ENCODE assay signal across 11 cellular contexts in genomic region chr9:77647267-77647658, GRCh38. TPM values are rescaled to one million over a fixed set of nuclear protein-coding genes. Genes with fewer than 3 reads are reported as not detected.
DNase-seq lines count a peak whose midpoint lies in the region; ATAC-seq, FAIRE-seq and TF ChIP-seq lines count a peak whose summit lies in the region.
"Had no signal": no experiment of that assay in that cellular context is flagged by ENCODE, and none has a peak within 500 bp of the region (broad histone marks: within the 10 kb centered on the region; RNA-seq: fewer than 3 reads in every experiment).

No MANE protein-coding gene starts in this region.

- BruUV-seq in mammary epithelial cell (replicated peaks; lab: Mats Ljungman, UMichigan) = no TSS peak

- no peaks in the 10 kb centered on the region for H3K79me2 ChIP-seq in mammary epithelial cell (ENCODE audit: insufficient read depth, low read length)

- H3K36me3 ChIP-seq in mammary epithelial cell (ENCODE audit: insufficient read depth, low read length) (no peaks in the 10 kb centered on the region), right lobe of liver (no peaks in the 10 kb centered on the region), suprapubic skin (no peaks in the 10 kb centered on the region)

- H3K4me2 ChIP-seq in mammary epithelial cell (ENCODE audit: insufficient read depth, low read depth, low read length) = peak overlapping the region; percentile 79
- H3K4me2 ChIP-seq: KMS-11 had no signal

- no peak for TF ChIP-seq POLR2A in right lobe of liver (IDR thresholded peaks at IDR 0.05)
- TF ChIP-seq POLR2A in suprapubic skin (IDR thresholded peaks at IDR 0.05) = no peak

- H3K4me3 ChIP-seq in mammary epithelial cell (replicated peaks in 1 of 3; ENCODE audit: insufficient read depth in 1 of 3, low read depth in 2 of 3, low read length in 3 of 3) (no peak overlapping the region), right lobe of liver (peak overlapping the region; percentile 51 to 61 (median 51)), suprapubic skin (peak overlapping the region; percentile 60)

- H2AFZ ChIP-seq in mammary epithelial cell (ENCODE audit: low read depth, low read length) = peak overlapping the region; percentile 76

- in situ Hi-C loops in mammary epithelial cell (cut with MboI; ENCODE audit: low sequenced_read_pairs in 2 of 2) = no loop called here

- peak overlapping the region; percentile 70 for H3K4me3 Mint-ChIP-seq in activated T-cell treated with anti-CD3 and anti-CD28 coated beads, Interleukin-2, amount 50 U/mL, for 24 hours

- no peak for ATAC-seq in right lobe of liver

- H3K4me1 Mint-ChIP-seq in activated T-cell treated with anti-CD3 and anti-CD28 coated beads, Interleukin-2, amount 50 U/mL, for 24 hours (ENCODE audit: low read depth) = peaks cover 16% of the 10 kb centered on the region

- no peaks in the 10 kb centered on the region for H3K9me3 Mint-ChIP-seq in activated T-cell treated with anti-CD3 and anti-CD28 coated beads, Interleukin-2, amount 50 U/mL, for 24 hours

- no peak for DNase-seq in activated T-cell treated with anti-CD3 and anti-CD28 coated beads, Interleukin-2, amount 50 U/mL, for 24 hours
- DNase-seq in activated T-cell treated with anti-CD3 and anti-CD28 coated beads, Interleukin-2, amount 50 U/mL, for 48 hours = no peak
- no peak for DNase-seq in mammary epithelial cell
- DNase-seq in right lobe of liver = no peak
- no peak for DNase-seq in suprapubic skin (ENCODE audit: low spot score in 2 of 2)
- DNase-seq in urothelium cell line (ENCODE audit: low spot score) = no peak
- DNase-seq in NCI-H524 treated with DMSO at 0.1 percent for 48 hours (lab: John Stamatoyannopoulos, UW) = no peak
- DNase-seq in NCI-H1930 (lab: John Stamatoyannopoulos, UW) = no peak
- DNase-seq: T1000 had no signal

- H3K9ac ChIP-seq in mammary epithelial cell (ENCODE audit: insufficient read depth, low read length) = no peak overlapping the region
- H3K9ac ChIP-seq: KMS-11 had no signal

- H3K4me1 ChIP-seq in mammary epithelial cell (ENCODE audit: insufficient read depth, low read length) (peaks cover 14% of the 10 kb centered on the region), right lobe of liver (peaks cover 0 to 13% (median 2%) of the 10 kb centered on the region in 4 donors), suprapubic skin (peaks cover 20% of the 10 kb centered on the region)

- CTCF ChIA-PET in mammary epithelial cell (lab: Charles Lee; ENCODE audit: low non-redundant PET) = no interaction called here

- H3K27ac ChIP-seq in mammary epithelial cell (ENCODE audit: insufficient read depth, low read depth, low read length) (no peak overlapping the region), right lobe of liver (peak overlapping the region; percentile 41 to 55 (median 43)), suprapubic skin (no peak overlapping the region)
- H3K27ac ChIP-seq: KMS-11 had no signal

- no peaks in the 10 kb centered on the region for H3K9me3 ChIP-seq in mammary epithelial cell (replicated peaks; ENCODE audit: insufficient read depth, low read length)
- no peaks in the 10 kb centered on the region for H3K9me3 ChIP-seq in right lobe of liver
- H3K9me3 ChIP-seq in suprapubic skin = no peaks in the 10 kb centered on the region

- TF ChIP-seq EP300 in suprapubic skin (IDR thresholded peaks at IDR 0.05) = no peak

- H3K27me3 ChIP-seq in mammary epithelial cell (ENCODE audit: insufficient read depth, low read length) (peaks cover 23% of the 10 kb centered on the region), right lobe of liver (no peaks in the 10 kb centered on the region), suprapubic skin (peaks cover 23% of the 10 kb centered on the region)

- H3K27ac Mint-ChIP-seq in activated T-cell treated with anti-CD3 and anti-CD28 coated beads, Interleukin-2, amount 50 U/mL, for 24 hours = no peak overlapping the region

- H3K36me3 Mint-ChIP-seq in activated T-cell treated with anti-CD3 and anti-CD28 coated beads, Interleukin-2, amount 50 U/mL, for 24 hours (ENCODE audit: low read depth) = no peaks in the 10 kb centered on the region

- TF ChIP-seq CTCF in mammary epithelial cell (conservative IDR thresholded peaks at IDR 0.05 in 1 of 2, IDR thresholded peaks at IDR 0.05 in 1 of 2; ENCODE audit: extremely low read depth in 1 of 2, insufficient read depth in 1 of 2, low read depth in 1 of 2, low read length in 2 of 2) = no peak
- TF ChIP-seq CTCF in right lobe of liver (IDR thresholded peaks at IDR 0.05) = no peak
- no peak for TF ChIP-seq CTCF in suprapubic skin (IDR thresholded peaks at IDR 0.05)

- H3K27me3 Mint-ChIP-seq in activated T-cell treated with anti-CD3 and anti-CD28 coated beads, Interleukin-2, amount 50 U/mL, for 24 hours = peaks cover 60% of the 10 kb centered on the region

- WGBS in mammary epithelial cell (ENCODE audit: low coverage, missing lambda C conversion rate) = 90% methylated on average over 4 of the region's 23 CpGs
- 60% methylated on average over 2 of the region's 23 CpGs for WGBS in right lobe of liver (ENCODE audit: insufficient coverage, low coverage, low lambda C conversion rate, missing lambda C conversion rate)
- WGBS in suprapubic skin = 98% methylated on average over 9 of the region's 23 CpGs

- H4K20me1 ChIP-seq in mammary epithelial cell (ENCODE audit: insufficient read depth, low read length) = no peaks in the 10 kb centered on the region

- dilution Hi-C loops in mammary epithelial cell (cut with HindIII; ENCODE audit: low sequenced_read_pairs) = no loop called here

- no peak for FAIRE-seq in urothelium cell line (lab: Jason Lieb, UNC)
- FAIRE-seq: frontal cortex had no signal

- intact Hi-C loops in mammary epithelial cell (cut with micrococcal nuclease) = no loop called here
- intact Hi-C loops in right lobe of liver (cut with DNase I) = loop anchor here in 1 of 2 donors (10.0 kb wide), 1 partner anchor 192 kb away; no protein-coding TSS in a partner anchor

RNA-seq across cellular contexts. Expression of gene GNA14, which starts 0.9 kb away (rescaled TPM):
- total RNA-seq in mammary epithelial cell = under 1 TPM in 1 of 2 donors, not detected in 1; 0.17 TPM
- not detected for polyA plus RNA-seq in mammary epithelial cell
- polyA minus RNA-seq in mammary epithelial cell = not detected
- total RNA-seq in right lobe of liver = 1 to 10 TPM; 2.3 to 4.2 (median 3.8) TPM
- total RNA-seq in suprapubic skin = 1 to 10 TPM in 2 of 4 donors, under 1 TPM in 2; 0.42 to 4.2 (median 2.0) TPM

Comparison
In these comparisons a context has a peak if more than half of its experiments do, and no peak if none do; other contexts are left out.
1. H3K27ac ChIP-seq: peak in right lobe of liver (3 of 3); none in mammary epithelial cell (single experiment) and suprapubic skin (single experiment).
2. H3K4me3 ChIP-seq: peak in right lobe of liver (3 of 3) and suprapubic skin (single experiment); none in mammary epithelial cell (0 of 3).